Comparison of ENCODE assay signal across 21 cellular contexts in the genomic region with DNA sequence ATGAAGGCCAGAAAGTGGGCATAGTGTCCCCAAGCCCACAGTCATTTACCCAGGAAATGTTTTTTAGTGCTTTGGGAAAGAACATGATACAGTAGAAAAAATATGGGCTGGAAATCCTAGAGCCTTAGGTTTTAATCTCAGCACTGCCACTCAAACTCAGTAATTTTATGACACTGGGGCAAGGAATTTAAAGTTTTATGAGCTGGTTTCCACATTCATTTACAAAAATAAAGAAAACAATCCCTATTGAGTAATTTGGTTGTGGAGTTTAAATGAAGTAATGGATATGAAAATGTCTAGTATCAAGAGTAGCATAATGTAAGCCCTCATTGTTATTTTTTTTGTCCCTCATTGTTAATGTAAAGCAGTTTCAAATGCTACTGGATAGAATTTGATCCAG. TPM values are rescaled to one million over a fixed set of nuclear protein-coding genes. Genes with fewer than 3 reads are reported as not detected.
"Had no signal": no experiment of that assay in that cellular context is flagged by ENCODE, and none has a peak within 500 bp of the region (broad histone marks: within the 10 kb centered on the region; RNA-seq: fewer than 3 reads in every experiment).

No MANE protein-coding gene starts in this region.

- H3K27ac ChIP-seq: cardiac muscle cell, parathyroid adenoma, right lobe of liver, transverse colon had no signal

- DNase-seq: activated B cell treated with CpG ODN at 0.5 μM for 24 hours; activated CD4-positive, alpha-beta T cell treated with anti-CD3 and anti-CD28 coated beads for 36 hours; activated CD4-positive, alpha-beta T cell treated with anti-CD3 and anti-CD28 coated beads, Interleukin-2, amount 50 U/mL, for 4 hours; activated CD8-positive, alpha-beta memory T cell treated with anti-CD3 and anti-CD28 coated beads for 24 hours; activated CD8-positive, alpha-beta memory T cell treated with anti-CD3 and anti-CD28 coated beads, Interleukin-2, amount 50 U/mL, for 4 hours; activated naive CD4-positive, alpha-beta T cell treated with anti-CD3 and anti-CD28 coated beads for 36 hours; activated T-cell treated with anti-CD3 and anti-CD28 coated beads, Interleukin-2, amount 50 U/mL, for 48 hours; effector CD8-positive, alpha-beta T cell; erythroblast; hypothalamus; islet precursor cell; left cardiac atrium; right lobe of liver; stimulated activated CD4-positive, alpha-beta T cell treated with anti-CD3 and anti-CD28 coated beads, Interleukin-2, amount 100 ng/mL, for 48 hours; stimulated activated CD8-positive, alpha-beta memory T cell treated with anti-CD3 and anti-CD28 coated beads, Interleukin-4, amount 100 ng/mL, for 48 hours; stimulated activated naive B cell treated with anti-CD40 and anti-IgM and Interleukin-4, amounts not matched to agents 10 μg/mL and 1 μg/mL and 100 μg/mL, for 72 hours; T-helper 17 cell; transverse colon had no signal

- FAIRE-seq: frontal cortex had no signal

- H3K9me3 ChIP-seq: right lobe of liver, transverse colon had no signal

- H3K27me3 ChIP-seq: cardiac muscle cell, right lobe of liver, transverse colon had no signal

- H3K4me1 ChIP-seq: parathyroid adenoma, transverse colon had no signal

- ATAC-seq: activated CD4-positive, alpha-beta T cell treated with anti-CD3 and anti-CD28 coated beads for 36 hours; left cardiac atrium; right lobe of liver; stimulated activated naive B cell treated with anti-CD40 and anti-IgM and Interleukin-4, amounts not matched to agents 10 μg/mL and 1 μg/mL and 100 μg/mL, for 72 hours; T-helper 17 cell had no signal

- H3K4me3 ChIP-seq: cardiac muscle cell, right lobe of liver, transverse colon had no signal

RNA-seq across cellular contexts. Expression of a gene that starts 51.5 kb away (rescaled TPM):
- total RNA-seq: activated B cell treated with CpG ODN at 0.5 μM for 24 hours; activated CD4-positive, alpha-beta T cell treated with anti-CD3 and anti-CD28 coated beads for 36 hours; activated naive CD4-positive, alpha-beta T cell treated with anti-CD3 and anti-CD28 coated beads for 36 hours; T-helper 17 cell had no signal
